8 cellular contexts compared by ENCODE assay signal in genomic region chr12:118103231-118103600, GRCh38. TPM values are rescaled to one million over a fixed set of nuclear protein-coding genes. Genes with fewer than 3 reads are reported as not detected.
DNase-seq lines count a peak whose midpoint lies in the region; ATAC-seq and TF ChIP-seq lines count a peak whose summit lies in the region.

No MANE protein-coding gene starts in this region.

- intact Hi-C loops in natural killer cell (cut with micrococcal nuclease) = no loop called here

- H3K27me3 Mint-ChIP-seq in natural killer cell (ENCODE audit: low read depth in 2 of 2) = peaks cover 20 to 22% of the 10 kb centered on the region in 2 donors

- H3K9me3 Mint-ChIP-seq in natural killer cell = no peaks in the 10 kb centered on the region

- H3K4me3 Mint-ChIP-seq in natural killer cell = peak overlapping the region; percentile 91

- TF ChIP-seq CTCF in epithelial cell of esophagus (IDR thresholded peaks at IDR 0.05; ENCODE audit: insufficient read depth, low read depth, low read length, missing control alignments) (no peak), natural killer cell (IDR thresholded peaks at IDR 0.05) (no peak)

- ATAC-seq in GM21529 (IDR thresholded peaks at IDR 0.05; ENCODE audit: unreplicated experiment) (peak; percentile 19), natural killer cell (peak in 1 of 3 donors; percentile 19), HG02678 (IDR thresholded peaks at IDR 0.05; ENCODE audit: unreplicated experiment) (no peak), GM21825 (IDR thresholded peaks at IDR 0.05; ENCODE audit: unreplicated experiment) (no peak)

- H3K4me1 Mint-ChIP-seq in natural killer cell = peaks cover 10 to 14% of the 10 kb centered on the region in 2 donors

- in situ Hi-C loops in G401 (cut with HindIII; ENCODE audit: low sequenced_read_pairs) = no loop called here

- no peak overlapping the region for H3K27ac Mint-ChIP-seq in natural killer cell

- peak overlapping the region; percentile 61 for H3K4me3 ChIP-seq in epithelial cell of esophagus (ENCODE audit: low read length)

- peak; percentile 38 for DNase-seq in AG20443 (ENCODE audit: low spot score)
- peak; percentile 8 for DNase-seq in RPMI7951 (ENCODE audit: low read depth)
- DNase-seq in epithelial cell of esophagus (ENCODE audit: low read depth) = no peak
- no peak for DNase-seq in natural killer cell
- DNase-seq in G401 (ENCODE audit: low spot score) = no peak

- no peaks in the 10 kb centered on the region for H3K36me3 Mint-ChIP-seq in natural killer cell

RNA-seq across cellular contexts. Expression of gene VSIG10, which starts 0.6 kb away (rescaled TPM):
- total RNA-seq in RPMI7951 (2014; rRNA removed; shearing (Covaris generic)) = 15.6 and 18.3 TPM in 2 replicates
- 1 to 10 TPM in 1 of 3 donors, under 1 TPM in 2; 0.56 to 2.2 (median 0.75) TPM for total RNA-seq in natural killer cell
- total RNA-seq in G401 (2014; rRNA removed; shearing (Covaris generic)) = 24.2 and 32.2 TPM in 2 replicates

RNA-seq across cellular contexts. Expression of gene PEBP1, which starts 32.7 kb away (rescaled TPM):
- 199 and 230 TPM in 2 replicates for total RNA-seq in RPMI7951 (2014; rRNA removed; shearing (Covaris generic))
- 10 to 100 TPM; 38.0 to 54.0 (median 41.4) TPM for total RNA-seq in natural killer cell
- total RNA-seq in G401 (2014; rRNA removed; shearing (Covaris generic)) = 259 and 282 TPM in 2 replicates

RNA-seq across cellular contexts. Expression of gene WSB2, which starts 42.2 kb away (rescaled TPM):
- 61.6 and 67.8 TPM in 2 replicates for total RNA-seq in RPMI7951 (2014; rRNA removed; shearing (Covaris generic))
- 10 to 100 TPM; 25.5 to 29.5 (median 28.8) TPM for total RNA-seq in natural killer cell
- total RNA-seq in G401 (2014; rRNA removed; shearing (Covaris generic)) = 120 and 139 TPM in 2 replicates

Comparison
In these comparisons a context has a peak if more than half of its experiments do, and no peak if none do; other contexts are left out.
1. DNase-seq: peak in AG20443 (single experiment) and RPMI7951 (single experiment); none in epithelial cell of esophagus (single experiment), natural killer cell (single experiment) and G401 (single experiment).